Comparison of ENCODE assay signal across 34 cellular contexts in genomic region chr14:76420827-76421226, GRCh38. TPM values are rescaled to one million over a fixed set of nuclear protein-coding genes. Genes with fewer than 3 reads are reported as not detected.
"Had no signal": no experiment of that assay in that cellular context is flagged by ENCODE, and none has a peak within 500 bp of the region (broad histone marks: within the 10 kb centered on the region; RNA-seq: fewer than 3 reads in every experiment).

No MANE protein-coding gene starts in this region.

- H3K27me3 ChIP-seq: body of pancreas had no signal

- ATAC-seq: activated naive CD8-positive, alpha-beta T cell treated with anti-CD3 and anti-CD28 coated beads, Interleukin-2, amount 50 U/mL, for 24 hours; body of pancreas; gastroesophageal sphincter had no signal

- FAIRE-seq: colon, endometrium, endothelial cell of umbilical vein had no signal

- H3K9me3 Mint-ChIP-seq: activated CD4-positive, alpha-beta memory T cell treated with anti-CD3 and anti-CD28 coated beads, Interleukin-2, amount 10 ng/mL, durations not matched to agents 7 days and 5 days; activated CD4-positive, alpha-beta T cell treated with anti-CD3 and anti-CD28 coated beads, Interleukin-2, amount 10 ng/mL, durations not matched to agents 7 days and 5 days; activated naive CD4-positive, alpha-beta T cell treated with anti-CD3 and anti-CD28 coated beads for 36 hours; activated naive CD4-positive, alpha-beta T cell treated with anti-CD3 and anti-CD28 coated beads, Interleukin-2, amount 50 U/mL, for 24 hours; activated naive CD8-positive, alpha-beta T cell treated with anti-CD3 and anti-CD28 coated beads for 36 hours; activated naive CD8-positive, alpha-beta T cell treated with anti-CD3 and anti-CD28 coated beads, Interleukin-2, amount 50 U/mL, for 24 hours; activated T-helper 1 cell treated with anti-CD3 and anti-CD28 coated beads, Interleukin-12 subunit alpha, Interleukin-12 subunit beta, Interleukin-2, Interleukin-4 antibody, amounts not matched to agents 30 ng/mL and 10 ng/mL and 1 ng/mL, durations not matched to agents 14 hours and 24 hours and 36 hours; activated T-helper 2 cell treated with anti-CD3 and anti-CD28 coated beads, Interferon-gamma antibody, Interleukin-2, Interleukin-4, amounts not matched to agents 10 μg/mL and 5 μg/mL and 100 μg/mL, durations not matched to agents 14 hours and 24 hours and 36 hours had no signal

- H3K27ac Mint-ChIP-seq: activated CD4-positive, alpha-beta memory T cell treated with anti-CD3 and anti-CD28 coated beads, Interleukin-2, amount 10 ng/mL, durations not matched to agents 7 days and 5 days; activated CD4-positive, alpha-beta T cell treated with anti-CD3 and anti-CD28 coated beads, Interleukin-2, amount 10 ng/mL, durations not matched to agents 7 days and 5 days; activated naive CD4-positive, alpha-beta T cell treated with anti-CD3 and anti-CD28 coated beads for 36 hours; activated naive CD4-positive, alpha-beta T cell treated with anti-CD3 and anti-CD28 coated beads, Interleukin-2, amount 50 U/mL, for 24 hours; activated naive CD8-positive, alpha-beta T cell treated with anti-CD3 and anti-CD28 coated beads for 36 hours; activated naive CD8-positive, alpha-beta T cell treated with anti-CD3 and anti-CD28 coated beads, Interleukin-2, amount 50 U/mL, for 24 hours; activated T-helper 1 cell treated with anti-CD3 and anti-CD28 coated beads, Interleukin-12 subunit alpha, Interleukin-12 subunit beta, Interleukin-2, Interleukin-4 antibody, amounts not matched to agents 30 ng/mL and 10 ng/mL and 1 ng/mL, durations not matched to agents 14 hours and 24 hours and 36 hours; activated T-helper 2 cell treated with anti-CD3 and anti-CD28 coated beads, Interferon-gamma antibody, Interleukin-2, Interleukin-4, amounts not matched to agents 10 μg/mL and 5 μg/mL and 100 μg/mL, durations not matched to agents 14 hours and 24 hours and 36 hours; WTC11 had no signal

- DNase-seq: activated CD4-positive, alpha-beta memory T cell treated with anti-CD3 and anti-CD28 coated beads, Interleukin-2, amount 10 ng/mL, durations not matched to agents 7 days and 5 days; activated CD4-positive, alpha-beta T cell treated with anti-CD3 and anti-CD28 coated beads for 1 hour; activated CD4-positive, alpha-beta T cell treated with anti-CD3 and anti-CD28 coated beads for 4 hours; activated CD4-positive, alpha-beta T cell treated with anti-CD3 and anti-CD28 coated beads, Interleukin-2, amount 10 ng/mL, durations not matched to agents 7 days and 5 days; activated CD4-positive, alpha-beta T cell treated with anti-CD3 and anti-CD28 coated beads, Interleukin-2, amount 50 U/mL, for 4 hours; activated effector memory CD4-positive, alpha-beta T cell treated with anti-CD3 and anti-CD28 coated beads, Interleukin-2, amount 50 U/mL, for 16 hours; activated naive CD4-positive, alpha-beta T cell treated with anti-CD3 and anti-CD28 coated beads for 36 hours; activated naive CD8-positive, alpha-beta T cell treated with anti-CD3 and anti-CD28 coated beads for 36 hours; activated naive CD8-positive, alpha-beta T cell treated with anti-CD3 and anti-CD28 coated beads, Interleukin-2, amount 50 U/mL, for 24 hours; activated T-cell treated with anti-CD3 and anti-CD28 coated beads, Interleukin-2, amount 50 U/mL, for 1 hour; activated T-cell treated with anti-CD3 and anti-CD28 coated beads, Interleukin-2, amount 50 U/mL, for 48 hours; adrenal gland; amygdala; aorta; body of pancreas; caudate nucleus; cortex of kidney; effector CD8-positive, alpha-beta T cell; esophagus squamous epithelium; foreskin melanocyte; T-helper 2 cell had no signal

- H3K27me3 Mint-ChIP-seq: activated CD4-positive, alpha-beta memory T cell treated with anti-CD3 and anti-CD28 coated beads, Interleukin-2, amount 10 ng/mL, durations not matched to agents 7 days and 5 days; activated CD4-positive, alpha-beta T cell treated with anti-CD3 and anti-CD28 coated beads, Interleukin-2, amount 10 ng/mL, durations not matched to agents 7 days and 5 days had no signal

- H3K36me3 Mint-ChIP-seq: activated naive CD4-positive, alpha-beta T cell treated with anti-CD3 and anti-CD28 coated beads, Interleukin-2, amount 50 U/mL, for 24 hours; activated naive CD8-positive, alpha-beta T cell treated with anti-CD3 and anti-CD28 coated beads for 36 hours; WTC11 had no signal

- H3K27ac ChIP-seq: adrenal gland, body of pancreas, epithelial cell of prostate, esophagus squamous epithelium, gastroesophageal sphincter had no signal

- H3K4me3 Mint-ChIP-seq: activated CD4-positive, alpha-beta memory T cell treated with anti-CD3 and anti-CD28 coated beads, Interleukin-2, amount 10 ng/mL, durations not matched to agents 7 days and 5 days; activated CD4-positive, alpha-beta T cell treated with anti-CD3 and anti-CD28 coated beads, Interleukin-2, amount 10 ng/mL, durations not matched to agents 7 days and 5 days; activated naive CD4-positive, alpha-beta T cell treated with anti-CD3 and anti-CD28 coated beads for 36 hours; activated naive CD4-positive, alpha-beta T cell treated with anti-CD3 and anti-CD28 coated beads, Interleukin-2, amount 50 U/mL, for 24 hours; activated naive CD8-positive, alpha-beta T cell treated with anti-CD3 and anti-CD28 coated beads for 36 hours; activated naive CD8-positive, alpha-beta T cell treated with anti-CD3 and anti-CD28 coated beads, Interleukin-2, amount 50 U/mL, for 24 hours; activated T-helper 1 cell treated with anti-CD3 and anti-CD28 coated beads, Interleukin-12 subunit alpha, Interleukin-12 subunit beta, Interleukin-2, Interleukin-4 antibody, amounts not matched to agents 30 ng/mL and 10 ng/mL and 1 ng/mL, durations not matched to agents 14 hours and 24 hours and 36 hours; WTC11 had no signal

- H3K4me1 Mint-ChIP-seq: activated CD4-positive, alpha-beta memory T cell treated with anti-CD3 and anti-CD28 coated beads, Interleukin-2, amount 10 ng/mL, durations not matched to agents 7 days and 5 days; activated CD4-positive, alpha-beta T cell treated with anti-CD3 and anti-CD28 coated beads, Interleukin-2, amount 10 ng/mL, durations not matched to agents 7 days and 5 days; activated naive CD4-positive, alpha-beta T cell treated with anti-CD3 and anti-CD28 coated beads, Interleukin-2, amount 50 U/mL, for 24 hours; activated naive CD8-positive, alpha-beta T cell treated with anti-CD3 and anti-CD28 coated beads for 36 hours; activated naive CD8-positive, alpha-beta T cell treated with anti-CD3 and anti-CD28 coated beads, Interleukin-2, amount 50 U/mL, for 24 hours had no signal

- H3K36me3 ChIP-seq: adrenal gland, esophagus squamous epithelium, gastroesophageal sphincter had no signal

- H3K4me1 ChIP-seq: adrenal gland, body of pancreas, esophagus squamous epithelium, gastroesophageal sphincter had no signal

- H3K4me3 ChIP-seq: adrenal gland, body of pancreas, esophagus squamous epithelium, gastroesophageal sphincter had no signal

RNA-seq across cellular contexts. Expression of gene ESRRB, which starts 44.9 kb away (rescaled TPM):
- total RNA-seq: activated naive CD4-positive, alpha-beta T cell treated with anti-CD3 and anti-CD28 coated beads for 36 hours; activated naive CD8-positive, alpha-beta T cell treated with anti-CD3 and anti-CD28 coated beads for 36 hours; body of pancreas; dermis microvascular lymphatic vessel endothelial cell; endothelial cell of umbilical vein; esophagus squamous epithelium; fibroblast of lung; fibroblast of villous mesenchyme; glomerular endothelial cell had no signal
- polyA plus RNA-seq: endothelial cell of umbilical vein, fibroblast of lung had no signal
